ENCODE assay signal across 1 cellular context in genomic region chr20:5183731-5184474, GRCh38.
TF ChIP-seq lines count a peak whose summit lies in the region.

No MANE protein-coding gene starts in this region.

TF ChIP-seq in WTC11, 78 proteins besides CTCF, POLR2A, EP300 and RAD21 (continued from another document):
- TF ChIP-seq, protein P1, sequence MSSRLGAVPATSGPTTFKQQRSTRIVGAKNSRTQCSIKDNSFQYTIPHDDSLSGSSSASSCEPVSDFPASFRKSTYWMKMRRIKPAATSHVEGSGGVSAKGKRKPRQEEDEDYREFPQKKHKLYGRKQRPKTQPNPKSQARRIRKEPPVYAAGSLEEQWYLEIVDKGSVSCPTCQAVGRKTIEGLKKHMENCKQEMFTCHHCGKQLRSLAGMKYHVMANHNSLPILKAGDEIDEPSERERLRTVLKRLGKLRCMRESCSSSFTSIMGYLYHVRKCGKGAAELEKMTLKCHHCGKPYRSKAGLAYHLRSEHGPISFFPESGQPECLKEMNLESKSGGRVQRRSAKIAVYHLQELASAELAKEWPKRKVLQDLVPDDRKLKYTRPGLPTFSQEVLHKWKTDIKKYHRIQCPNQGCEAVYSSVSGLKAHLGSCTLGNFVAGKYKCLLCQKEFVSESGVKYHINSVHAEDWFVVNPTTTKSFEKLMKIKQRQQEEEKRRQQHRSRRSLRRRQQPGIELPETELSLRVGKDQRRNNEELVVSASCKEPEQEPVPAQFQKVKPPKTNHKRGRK (CRISPR knock-in tag; IDR thresholded peaks at IDR 0.05; ENCODE audit: borderline replicate concordance), result no peak
- TF ChIP-seq JUN (CRISPR knock-in tag; IDR thresholded peaks at IDR 0.05) (no peak), ATF2 (CRISPR knock-in tag; IDR thresholded peaks at IDR 0.05; ENCODE audit: borderline replicate concordance, low read depth) (no peak), NFE2L1 (CRISPR knock-in tag; IDR thresholded peaks at IDR 0.05) (no peak), EMX1 (CRISPR knock-in tag; IDR thresholded peaks at IDR 0.05) (no peak), ZNF263 (CRISPR knock-in tag; IDR thresholded peaks at IDR 0.05; ENCODE audit: low read depth) (no peak), ZNF416 (CRISPR knock-in tag; IDR thresholded peaks at IDR 0.05) (no peak), ATF6 (CRISPR knock-in tag; IDR thresholded peaks at IDR 0.05) (no peak), ZNF423 (CRISPR knock-in tag; IDR thresholded peaks at IDR 0.05) (no peak), ZNF281 (CRISPR knock-in tag; IDR thresholded peaks at IDR 0.05) (no peak)
- TF ChIP-seq, protein P2, sequence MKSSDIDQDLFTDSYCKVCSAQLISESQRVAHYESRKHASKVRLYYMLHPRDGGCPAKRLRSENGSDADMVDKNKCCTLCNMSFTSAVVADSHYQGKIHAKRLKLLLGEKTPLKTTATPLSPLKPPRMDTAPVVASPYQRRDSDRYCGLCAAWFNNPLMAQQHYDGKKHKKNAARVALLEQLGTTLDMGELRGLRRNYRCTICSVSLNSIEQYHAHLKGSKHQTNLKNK (CRISPR knock-in tag; IDR thresholded peaks at IDR 0.05), result no peak
- TF ChIP-seq, protein P3, sequence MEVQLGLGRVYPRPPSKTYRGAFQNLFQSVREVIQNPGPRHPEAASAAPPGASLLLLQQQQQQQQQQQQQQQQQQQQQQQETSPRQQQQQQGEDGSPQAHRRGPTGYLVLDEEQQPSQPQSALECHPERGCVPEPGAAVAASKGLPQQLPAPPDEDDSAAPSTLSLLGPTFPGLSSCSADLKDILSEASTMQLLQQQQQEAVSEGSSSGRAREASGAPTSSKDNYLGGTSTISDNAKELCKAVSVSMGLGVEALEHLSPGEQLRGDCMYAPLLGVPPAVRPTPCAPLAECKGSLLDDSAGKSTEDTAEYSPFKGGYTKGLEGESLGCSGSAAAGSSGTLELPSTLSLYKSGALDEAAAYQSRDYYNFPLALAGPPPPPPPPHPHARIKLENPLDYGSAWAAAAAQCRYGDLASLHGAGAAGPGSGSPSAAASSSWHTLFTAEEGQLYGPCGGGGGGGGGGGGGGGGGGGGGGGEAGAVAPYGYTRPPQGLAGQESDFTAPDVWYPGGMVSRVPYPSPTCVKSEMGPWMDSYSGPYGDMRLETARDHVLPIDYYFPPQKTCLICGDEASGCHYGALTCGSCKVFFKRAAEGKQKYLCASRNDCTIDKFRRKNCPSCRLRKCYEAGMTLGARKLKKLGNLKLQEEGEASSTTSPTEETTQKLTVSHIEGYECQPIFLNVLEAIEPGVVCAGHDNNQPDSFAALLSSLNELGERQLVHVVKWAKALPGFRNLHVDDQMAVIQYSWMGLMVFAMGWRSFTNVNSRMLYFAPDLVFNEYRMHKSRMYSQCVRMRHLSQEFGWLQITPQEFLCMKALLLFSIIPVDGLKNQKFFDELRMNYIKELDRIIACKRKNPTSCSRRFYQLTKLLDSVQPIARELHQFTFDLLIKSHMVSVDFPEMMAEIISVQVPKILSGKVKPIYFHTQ (CRISPR knock-in tag; IDR thresholded peaks at IDR 0.05), result no peak
- TF ChIP-seq, protein P4, sequence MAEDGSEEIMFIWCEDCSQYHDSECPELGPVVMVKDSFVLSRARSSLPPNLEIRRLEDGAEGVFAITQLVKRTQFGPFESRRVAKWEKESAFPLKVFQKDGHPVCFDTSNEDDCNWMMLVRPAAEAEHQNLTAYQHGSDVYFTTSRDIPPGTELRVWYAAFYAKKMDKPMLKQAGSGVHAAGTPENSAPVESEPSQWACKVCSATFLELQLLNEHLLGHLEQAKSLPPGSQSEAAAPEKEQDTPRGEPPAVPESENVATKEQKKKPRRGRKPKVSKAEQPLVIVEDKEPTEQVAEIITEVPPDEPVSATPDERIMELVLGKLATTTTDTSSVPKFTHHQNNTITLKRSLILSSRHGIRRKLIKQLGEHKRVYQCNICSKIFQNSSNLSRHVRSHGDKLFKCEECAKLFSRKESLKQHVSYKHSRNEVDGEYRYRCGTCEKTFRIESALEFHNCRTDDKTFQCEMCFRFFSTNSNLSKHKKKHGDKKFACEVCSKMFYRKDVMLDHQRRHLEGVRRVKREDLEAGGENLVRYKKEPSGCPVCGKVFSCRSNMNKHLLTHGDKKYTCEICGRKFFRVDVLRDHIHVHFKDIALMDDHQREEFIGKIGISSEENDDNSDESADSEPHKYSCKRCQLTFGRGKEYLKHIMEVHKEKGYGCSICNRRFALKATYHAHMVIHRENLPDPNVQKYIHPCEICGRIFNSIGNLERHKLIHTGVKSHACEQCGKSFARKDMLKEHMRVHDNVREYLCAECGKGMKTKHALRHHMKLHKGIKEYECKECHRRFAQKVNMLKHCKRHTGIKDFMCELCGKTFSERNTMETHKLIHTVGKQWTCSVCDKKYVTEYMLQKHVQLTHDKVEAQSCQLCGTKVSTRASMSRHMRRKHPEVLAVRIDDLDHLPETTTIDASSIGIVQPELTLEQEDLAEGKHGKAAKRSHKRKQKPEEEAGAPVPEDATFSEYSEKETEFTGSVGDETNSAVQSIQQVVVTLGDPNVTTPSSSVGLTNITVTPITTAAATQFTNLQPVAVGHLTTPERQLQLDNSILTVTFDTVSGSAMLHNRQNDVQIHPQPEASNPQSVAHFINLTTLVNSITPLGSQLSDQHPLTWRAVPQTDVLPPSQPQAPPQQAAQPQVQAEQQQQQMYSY (CRISPR knock-in tag; IDR thresholded peaks at IDR 0.05), result no peak
- TF ChIP-seq, protein P5, sequence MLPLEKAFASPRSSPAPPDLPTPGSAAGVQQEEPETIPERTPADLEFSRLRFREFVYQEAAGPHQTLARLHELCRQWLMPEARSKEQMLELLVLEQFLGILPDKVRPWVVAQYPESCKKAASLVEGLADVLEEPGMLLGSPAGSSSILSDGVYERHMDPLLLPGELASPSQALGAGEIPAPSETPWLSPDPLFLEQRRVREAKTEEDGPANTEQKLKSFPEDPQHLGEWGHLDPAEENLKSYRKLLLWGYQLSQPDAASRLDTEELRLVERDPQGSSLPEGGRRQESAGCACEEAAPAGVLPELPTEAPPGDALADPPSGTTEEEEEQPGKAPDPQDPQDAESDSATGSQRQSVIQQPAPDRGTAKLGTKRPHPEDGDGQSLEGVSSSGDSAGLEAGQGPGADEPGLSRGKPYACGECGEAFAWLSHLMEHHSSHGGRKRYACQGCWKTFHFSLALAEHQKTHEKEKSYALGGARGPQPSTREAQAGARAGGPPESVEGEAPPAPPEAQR (CRISPR knock-in tag; IDR thresholded peaks at IDR 0.05), result no peak
- TF ChIP-seq, protein P6, sequence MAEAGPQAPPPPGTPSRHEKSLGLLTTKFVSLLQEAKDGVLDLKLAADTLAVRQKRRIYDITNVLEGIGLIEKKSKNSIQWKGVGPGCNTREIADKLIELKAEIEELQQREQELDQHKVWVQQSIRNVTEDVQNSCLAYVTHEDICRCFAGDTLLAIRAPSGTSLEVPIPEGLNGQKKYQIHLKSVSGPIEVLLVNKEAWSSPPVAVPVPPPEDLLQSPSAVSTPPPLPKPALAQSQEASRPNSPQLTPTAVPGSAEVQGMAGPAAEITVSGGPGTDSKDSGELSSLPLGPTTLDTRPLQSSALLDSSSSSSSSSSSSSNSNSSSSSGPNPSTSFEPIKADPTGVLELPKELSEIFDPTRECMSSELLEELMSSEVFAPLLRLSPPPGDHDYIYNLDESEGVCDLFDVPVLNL (CRISPR knock-in tag; IDR thresholded peaks at IDR 0.05; ENCODE audit: borderline replicate concordance, low read depth), result no peak
